ENCODE assay signal across 8 cellular contexts in genomic region chr12:130873825-130874224, GRCh38. TPM values are rescaled to one million over a fixed set of nuclear protein-coding genes. Genes with fewer than 3 reads are reported as not detected.
DNase-seq lines count a peak whose midpoint lies in the region; ATAC-seq, FAIRE-seq and TF ChIP-seq lines count a peak whose summit lies in the region.

No MANE protein-coding gene starts in this region.

- H3K4ac ChIP-seq in neuronal stem cell (ENCODE audit: low read length), result no peak overlapping the region

- no peak overlapping the region for H3K14ac ChIP-seq in neuronal stem cell (ENCODE audit: low read length)

- H3K23ac ChIP-seq in neuronal stem cell (ENCODE audit: low read depth, low read length, poor library complexity), result no peak overlapping the region

- peak overlapping the region; percentile 90 for H3K4me3 Mint-ChIP-seq in natural killer cell

- FAIRE-seq in HTR-8/SVneo (lab: Jason Lieb, UNC), result no peak

- no peak for ATAC-seq in natural killer cell

- H3K9me3 ChIP-seq in Karpas-422 (ENCODE audit: low read length) (no peaks in the 10 kb centered on the region), adipocyte (ENCODE audit: control insufficient read depth, low read length) (no peaks in the 10 kb centered on the region), neuronal stem cell (replicated peaks in 1 of 2; ENCODE audit: control insufficient read depth in 2 of 2, insufficient read depth in 1 of 2, low read depth in 1 of 2, low read length in 2 of 2) (no peaks in the 10 kb centered on the region)

- intact Hi-C loops in natural killer cell (cut with micrococcal nuclease), result no loop called here

- H2AK5ac ChIP-seq in neuronal stem cell (ENCODE audit: low read depth, low read length), result no peak overlapping the region

- H4K20me1 ChIP-seq in Karpas-422 (ENCODE audit: insufficient read depth, low read depth, low read length), result peaks cover 26% of the 10 kb centered on the region

- H3K36me3 ChIP-seq in Karpas-422 (ENCODE audit: insufficient read depth, low read length) (peaks cover 48% of the 10 kb centered on the region), adipocyte (ENCODE audit: control insufficient read depth, insufficient read depth, low read length, severe bottlenecking) (peaks cover 49% of the 10 kb centered on the region), neuronal stem cell (replicated peaks in 1 of 2; ENCODE audit: control insufficient read depth in 2 of 2, insufficient read depth in 2 of 2, low read length in 2 of 2) (peaks cover 29 to 56% of the 10 kb centered on the region in 2 donors)

- no peak overlapping the region for H4K91ac ChIP-seq in neuronal stem cell (ENCODE audit: low read depth, low read length, poor library complexity)

- no peaks in the 10 kb centered on the region for H3K9me3 Mint-ChIP-seq in natural killer cell

- H2BK15ac ChIP-seq in neuronal stem cell (ENCODE audit: low read length), result no peak overlapping the region

- TF ChIP-seq CTCF in natural killer cell (IDR thresholded peaks at IDR 0.05), result no peak

- H3K9me2 ChIP-seq in Karpas-422 (replicated peaks; ENCODE audit: insufficient read depth, low read length), result no peaks in the 10 kb centered on the region

- H3K4me1 Mint-ChIP-seq in natural killer cell, result peaks cover 21 to 40% of the 10 kb centered on the region in 2 donors

- H3K27ac Mint-ChIP-seq in natural killer cell, result peak overlapping the region in 1 of 2 donors; percentile 84

- peaks cover 47% of the 10 kb centered on the region for H3K4me1 ChIP-seq in Karpas-422 (ENCODE audit: low read length)
- peaks cover 23% of the 10 kb centered on the region for H3K4me1 ChIP-seq in adipocyte (ENCODE audit: control insufficient read depth, insufficient read depth, low read length)
- H3K4me1 ChIP-seq in neuronal stem cell (ENCODE audit: control insufficient read depth in 2 of 2, insufficient read depth in 1 of 2, low read depth in 1 of 2, low read length in 2 of 2), result peaks cover 3 to 14% of the 10 kb centered on the region in 2 donors

- H3K18ac ChIP-seq in neuronal stem cell (ENCODE audit: low read length), result no peak overlapping the region

- WGBS in neuronal stem cell (ENCODE audit: extremely low coverage in 2 of 2, insufficient read length in 2 of 2, insufficient replicate concordance in 1 of 2), 2 donors, result no CpG with 5 or more reads among the region's 4 CpGs

- H2BK120ac ChIP-seq in neuronal stem cell (ENCODE audit: low read depth, low read length), result no peak overlapping the region

- H2BK5ac ChIP-seq in neuronal stem cell (ENCODE audit: low read length), result no peak overlapping the region

- peaks cover 2% of the 10 kb centered on the region for H3K79me1 ChIP-seq in neuronal stem cell (ENCODE audit: low read depth, low read length)

- no peak overlapping the region for H2BK12ac ChIP-seq in neuronal stem cell (ENCODE audit: low read length)

- H3K27ac ChIP-seq in Karpas-422 (ENCODE audit: low read length) (peak overlapping the region; percentile 81), neuronal stem cell (replicated peaks; ENCODE audit: low read length) (no peak overlapping the region)

- peak overlapping the region; percentile 93 for H3K4me2 ChIP-seq in Karpas-422 (ENCODE audit: low read depth, low read length, poor library complexity, severe bottlenecking)
- H3K4me2 ChIP-seq in neuronal stem cell (ENCODE audit: insufficient read depth, low read length, poor library complexity, severe bottlenecking), result no peak overlapping the region

- H2AFZ ChIP-seq in Karpas-422 (ENCODE audit: low read length), result no peak overlapping the region
- no peak overlapping the region for H2AFZ ChIP-seq in neuronal stem cell (ENCODE audit: low read length)

- peaks cover 15% of the 10 kb centered on the region for H3K79me2 ChIP-seq in Karpas-422 (ENCODE audit: low read length)

- no peaks in the 10 kb centered on the region for H3K27me3 ChIP-seq in Karpas-422 (ENCODE audit: low read length)
- H3K27me3 ChIP-seq in adipocyte (replicated peaks; ENCODE audit: control insufficient read depth, insufficient read depth, low read length), result no peaks in the 10 kb centered on the region
- H3K27me3 ChIP-seq in neuronal stem cell (ENCODE audit: control insufficient read depth in 3 of 3, insufficient read depth in 3 of 3, low read depth in 1 of 3, low read length in 3 of 3), result no peaks in the 10 kb centered on the region

- no peak overlapping the region for H4K8ac ChIP-seq in neuronal stem cell (ENCODE audit: low read depth, low read length)

- peaks cover 30% of the 10 kb centered on the region for H3K36me3 Mint-ChIP-seq in natural killer cell

- H3K27me3 Mint-ChIP-seq in natural killer cell (ENCODE audit: low read depth in 2 of 2), result no peaks in the 10 kb centered on the region

- H3K4me3 ChIP-seq in GM08714 (ENCODE audit: low read length) (peak overlapping the region; percentile 99), Karpas-422 (ENCODE audit: low read length) (peak overlapping the region; percentile 93), adipocyte (ENCODE audit: low read length) (peak overlapping the region; percentile 96), neuronal stem cell (ENCODE audit: low read length in 2 of 2) (no peak overlapping the region)

- DNase-seq in Karpas-422 (no peak), adipocyte (ENCODE audit: low read depth) (no peak), natural killer cell (no peak), neuronal stem cell (ENCODE audit: low spot score) (no peak), RPMI8226 (no peak), iPS-NIHi11 (ENCODE audit: low spot score) (no peak), HTR-8/SVneo (ENCODE audit: insufficient read length, low spot score) (no peak)

- H3K9ac ChIP-seq in Karpas-422 (ENCODE audit: low read length), result peak overlapping the region; percentile 98; the same call in 1 of the 2 replicates
- peak overlapping the region; percentile 95 for H3K9ac ChIP-seq in adipocyte (ENCODE audit: low read length)
- H3K9ac ChIP-seq in neuronal stem cell (ENCODE audit: low read depth, low read length, poor library complexity), result no peak overlapping the region

RNA-seq across cellular contexts. Expression of gene RAN, which starts 2.0 kb away (rescaled TPM):
- total RNA-seq in Karpas-422 (2014; rRNA removed; shearing (Covaris generic); ENCODE audit: low replicate concordance), result 897 and 1,159 TPM in 2 replicates
- total RNA-seq in natural killer cell, result 100 to 1,000 TPM; 244 to 264 (median 247) TPM
- 728 TPM for polyA plus RNA-seq in neuronal stem cell (2013, experiment 1 of 2)
- polyA plus RNA-seq in neuronal stem cell (2013, experiment 2 of 2), result 721 TPM

RNA-seq across cellular contexts. Expression of gene STX2, which starts 34.8 kb away (rescaled TPM):
- 19.2 and 19.3 TPM in 2 replicates for total RNA-seq in Karpas-422 (2014; rRNA removed; shearing (Covaris generic); ENCODE audit: low replicate concordance)
- 10 to 100 TPM in 2 of 3 donors, 1 to 10 TPM in 1; 7.9 to 14.4 (median 14.1) TPM for total RNA-seq in natural killer cell
- 26.0 TPM for polyA plus RNA-seq in neuronal stem cell (2013, experiment 1 of 2)
- polyA plus RNA-seq in neuronal stem cell (2013, experiment 2 of 2), result 28.0 TPM

Comparison
In these comparisons a context has a peak if more than half of its experiments do, and no peak if none do; other contexts are left out.
1. H3K4me3 ChIP-seq: peak in GM08714 (single experiment), Karpas-422 (single experiment) and adipocyte (single experiment); none in neuronal stem cell (0 of 2).